Comparison of ENCODE assay signal across 1 cellular context in genomic region chr2:191037351-191037750, GRCh38.
TF ChIP-seq lines count a peak whose summit lies in the region.

No MANE protein-coding gene starts in this region.

TF ChIP-seq in IMR-90, 13 proteins besides CTCF, POLR2A, EP300 and RAD21:
- TF ChIP-seq FOS (IDR thresholded peaks at IDR 0.05; ENCODE audit: low read depth, low read length), result no peak
- no peak for TF ChIP-seq SMC3 (IDR thresholded peaks at IDR 0.05; ENCODE audit: low read depth, low read length)
- TF ChIP-seq CEBPB (IDR thresholded peaks at IDR 0.05; ENCODE audit: low read depth, low read length), result no peak
- no peak for TF ChIP-seq MXI1 (IDR thresholded peaks at IDR 0.05; ENCODE audit: borderline replicate concordance, low read depth, low read length)
- no peak for TF ChIP-seq MAZ (IDR thresholded peaks at IDR 0.05; ENCODE audit: borderline replicate concordance, low read depth, low read length)
- no peak for TF ChIP-seq RCOR1 (IDR thresholded peaks at IDR 0.05; ENCODE audit: insufficient replicate concordance, low read length)
- no peak for TF ChIP-seq MAFK (IDR thresholded peaks at IDR 0.05; ENCODE audit: low read depth, low read length)
- TF ChIP-seq RFX5 (IDR thresholded peaks at IDR 0.05; ENCODE audit: low read depth, low read length), result no peak
- TF ChIP-seq ELK1 (IDR thresholded peaks at IDR 0.05; ENCODE audit: borderline replicate concordance, low read depth, low read length), result no peak
- TF ChIP-seq USF2 (IDR thresholded peaks at IDR 0.05; ENCODE audit: low read depth, low read length), result no peak
- no peak for TF ChIP-seq BHLHE40 (IDR thresholded peaks at IDR 0.05; ENCODE audit: low read depth, low read length)
- no peak for TF ChIP-seq CHD1 (IDR thresholded peaks at IDR 0.05; ENCODE audit: low read depth, low read length)
- TF ChIP-seq NFE2L2 (IDR thresholded peaks at IDR 0.05; ENCODE audit: low read depth, low read length), result no peak
